ENCODE assay signal across 20 cellular contexts in genomic region chr7:2224491-2224928, GRCh38. TPM values are rescaled to one million over a fixed set of nuclear protein-coding genes. Genes with fewer than 3 reads are reported as not detected.
DNase-seq lines count a peak whose midpoint lies in the region; ATAC-seq, FAIRE-seq and TF ChIP-seq lines count a peak whose summit lies in the region.
"Had no signal": no experiment of that assay in that cellular context is flagged by ENCODE, and none has a peak within 500 bp of the region (broad histone marks: within the 10 kb centered on the region; RNA-seq: fewer than 3 reads in every experiment).

No MANE protein-coding gene starts in this region.

- TF ChIP-seq POLR2A in prostate gland (IDR thresholded peaks at IDR 0.05): no peak

- H3K4me3 ChIP-seq in mammary epithelial cell (replicated peaks in 1 of 3; ENCODE audit: insufficient read depth in 1 of 3, low read depth in 2 of 3, low read length in 3 of 3): no peak overlapping the region
- H3K4me3 ChIP-seq in keratinocyte (ENCODE audit: control insufficient read depth in 2 of 3, extremely low read depth in 1 of 3, insufficient read depth in 2 of 3, low read depth in 1 of 3, low read length in 3 of 3): peak overlapping the region; percentile 13 to 50 (median 30)
- no peak overlapping the region for H3K4me3 ChIP-seq in prostate gland
- H3K4me3 ChIP-seq: MG63, PC-9 had no signal

- dilution Hi-C loops in mammary epithelial cell (cut with HindIII; ENCODE audit: low sequenced_read_pairs): no loop called here
- dilution Hi-C loops in keratinocyte (cut with MboI; ENCODE audit: extremely low pct_ligation_motif_present, low sequenced_read_pairs): no loop called here

- no peaks in the 10 kb centered on the region for H3K27me3 ChIP-seq in mammary epithelial cell (ENCODE audit: insufficient read depth, low read length)
- no peaks in the 10 kb centered on the region for H3K27me3 ChIP-seq in keratinocyte (ENCODE audit: control insufficient read depth, extremely low read depth, insufficient read depth, low read length)
- H3K27me3 ChIP-seq in prostate gland (replicated peaks; ENCODE audit: insufficient read depth): no peaks in the 10 kb centered on the region
- H3K27me3 ChIP-seq: MG63 had no signal

- no peaks in the 10 kb centered on the region for H3K36me3 ChIP-seq in mammary epithelial cell (ENCODE audit: insufficient read depth, low read length)
- H3K36me3 ChIP-seq in keratinocyte (ENCODE audit: control insufficient read depth in 2 of 2, extremely low read depth in 1 of 2, insufficient read depth in 2 of 2, low read length in 2 of 2): peaks cover 22 to 35% of the 10 kb centered on the region in 2 experiments
- no peaks in the 10 kb centered on the region for H3K36me3 ChIP-seq in prostate gland

- no peak for ATAC-seq in stimulated activated effector memory CD8-positive, alpha-beta T cell treated with anti-CD3 and anti-CD28 coated beads, Interleukin-12 subunit alpha, Interleukin-12 subunit beta, amount 100 ng/mL, for 72 hours
- no peak for ATAC-seq in activated naive CD8-positive, alpha-beta T cell treated with anti-CD3 and anti-CD28 coated beads, Interleukin-2, amount 50 U/mL, for 24 hours
- no peak for ATAC-seq in GM18909 (IDR thresholded peaks at IDR 0.05; ENCODE audit: poor library complexity, unreplicated experiment)

- no peak overlapping the region for H3K9ac ChIP-seq in mammary epithelial cell (ENCODE audit: insufficient read depth, low read length)
- H3K9ac ChIP-seq in keratinocyte (ENCODE audit: control insufficient read depth, extremely low read depth, insufficient read depth, low read length): peak overlapping the region; percentile 66

- DNase-seq in HTR-8/SVneo (ENCODE audit: insufficient read length, low spot score) (no peak), mammary epithelial cell (no peak), keratinocyte (ENCODE audit: low read depth, low spot score) (peak; percentile 42), prostate gland (ENCODE audit: low spot score) (no peak), GDM1 (lab: John Stamatoyannopoulos, UW) (no peak)
- no peak for DNase-seq in stimulated activated effector memory CD8-positive, alpha-beta T cell treated with anti-CD3 and anti-CD28 coated beads, Interleukin-12 subunit alpha, Interleukin-12 subunit beta, amount 100 ng/mL, for 72 hours (ENCODE audit: low spot score in 2 of 2)
- no peak for DNase-seq in activated naive CD8-positive, alpha-beta T cell treated with anti-CD3 and anti-CD28 coated beads, Interleukin-2, amount 50 U/mL, for 24 hours
- DNase-seq: CD4-positive, alpha-beta T cell; HCEC 1CT; KBM-7; MG63; NCI-H1105; NCI-H1694 treated with DMSO at 0.1 percent for 48 hours; NCI-H69; SHP77 treated with DMSO at 0.1 percent for 48 hours had no signal

- peak; percentile 31 for FAIRE-seq in HTR-8/SVneo (lab: Jason Lieb, UNC)
- FAIRE-seq in keratinocyte (lab: Jason Lieb, UNC): peak; percentile 64
- FAIRE-seq: GM12891, GM19239 had no signal

- H3K9me1 ChIP-seq in keratinocyte (ENCODE audit: control insufficient read depth, extremely low read depth, insufficient read depth, low read length): no peaks in the 10 kb centered on the region

- H3K9me3 ChIP-seq in mammary epithelial cell (replicated peaks; ENCODE audit: insufficient read depth, low read length): no peaks in the 10 kb centered on the region
- H3K9me3 ChIP-seq in keratinocyte (ENCODE audit: control insufficient read depth, low read depth, low read length): no peaks in the 10 kb centered on the region
- H3K9me3 ChIP-seq in prostate gland: no peaks in the 10 kb centered on the region
- H3K9me3 ChIP-seq: MG63 had no signal

- no TSS peak for BruUV-seq in mammary epithelial cell (replicated peaks; lab: Mats Ljungman, UMichigan)

- H3K27me3 Mint-ChIP-seq in activated naive CD8-positive, alpha-beta T cell treated with anti-CD3 and anti-CD28 coated beads, Interleukin-2, amount 50 U/mL, for 24 hours: no peaks in the 10 kb centered on the region
- H3K27me3 Mint-ChIP-seq: B cell; CD4-positive, alpha-beta T cell had no signal

- in situ Hi-C loops in mammary epithelial cell (cut with MboI; ENCODE audit: low sequenced_read_pairs in 2 of 2): loop anchor here in 1 of 2 donors (25.0 kb wide), 1 partner anchor 637 kb away; no protein-coding TSS in a partner anchor

- H2AFZ ChIP-seq in mammary epithelial cell (ENCODE audit: low read depth, low read length) (no peak overlapping the region), keratinocyte (ENCODE audit: control insufficient read depth, low read length) (no peak overlapping the region)
- H2AFZ ChIP-seq: PC-9 had no signal

- H3K79me2 ChIP-seq in mammary epithelial cell (ENCODE audit: insufficient read depth, low read length): peaks cover 41% of the 10 kb centered on the region
- peaks cover 45% of the 10 kb centered on the region for H3K79me2 ChIP-seq in keratinocyte (ENCODE audit: control insufficient read depth, insufficient read depth, low read length)

- peaks cover 17% of the 10 kb centered on the region for H3K4me1 Mint-ChIP-seq in stimulated activated effector memory CD8-positive, alpha-beta T cell treated with anti-CD3 and anti-CD28 coated beads, Interleukin-12 subunit alpha, Interleukin-12 subunit beta, amount 100 ng/mL, for 72 hours
- H3K4me1 Mint-ChIP-seq in activated naive CD8-positive, alpha-beta T cell treated with anti-CD3 and anti-CD28 coated beads, Interleukin-2, amount 50 U/mL, for 24 hours: no peaks in the 10 kb centered on the region

- peaks cover 51% of the 10 kb centered on the region for H3K36me3 Mint-ChIP-seq in stimulated activated effector memory CD8-positive, alpha-beta T cell treated with anti-CD3 and anti-CD28 coated beads, Interleukin-12 subunit alpha, Interleukin-12 subunit beta, amount 100 ng/mL, for 72 hours
- H3K36me3 Mint-ChIP-seq in activated naive CD8-positive, alpha-beta T cell treated with anti-CD3 and anti-CD28 coated beads, Interleukin-2, amount 50 U/mL, for 24 hours (ENCODE audit: low read depth): peaks cover 22% of the 10 kb centered on the region

- H3K4me3 Mint-ChIP-seq in stimulated activated effector memory CD8-positive, alpha-beta T cell treated with anti-CD3 and anti-CD28 coated beads, Interleukin-12 subunit alpha, Interleukin-12 subunit beta, amount 100 ng/mL, for 72 hours: no peak overlapping the region
- no peak overlapping the region for H3K4me3 Mint-ChIP-seq in activated naive CD8-positive, alpha-beta T cell treated with anti-CD3 and anti-CD28 coated beads, Interleukin-2, amount 50 U/mL, for 24 hours
- H3K4me3 Mint-ChIP-seq: B cell; CD4-positive, alpha-beta T cell had no signal

- no peaks in the 10 kb centered on the region for H3K9me3 Mint-ChIP-seq in stimulated activated effector memory CD8-positive, alpha-beta T cell treated with anti-CD3 and anti-CD28 coated beads, Interleukin-12 subunit alpha, Interleukin-12 subunit beta, amount 100 ng/mL, for 72 hours
- H3K9me3 Mint-ChIP-seq in activated naive CD8-positive, alpha-beta T cell treated with anti-CD3 and anti-CD28 coated beads, Interleukin-2, amount 50 U/mL, for 24 hours: no peaks in the 10 kb centered on the region
- H3K9me3 Mint-ChIP-seq: CD4-positive, alpha-beta T cell had no signal

- CTCF ChIA-PET in mammary epithelial cell (lab: Charles Lee; ENCODE audit: low non-redundant PET): no interaction called here

- peak overlapping the region; percentile 58 for H3K27ac Mint-ChIP-seq in stimulated activated effector memory CD8-positive, alpha-beta T cell treated with anti-CD3 and anti-CD28 coated beads, Interleukin-12 subunit alpha, Interleukin-12 subunit beta, amount 100 ng/mL, for 72 hours
- no peak overlapping the region for H3K27ac Mint-ChIP-seq in activated naive CD8-positive, alpha-beta T cell treated with anti-CD3 and anti-CD28 coated beads, Interleukin-2, amount 50 U/mL, for 24 hours
- H3K27ac Mint-ChIP-seq: B cell; CD4-positive, alpha-beta T cell had no signal

- TF ChIP-seq CTCF in mammary epithelial cell (conservative IDR thresholded peaks at IDR 0.05 in 1 of 2, IDR thresholded peaks at IDR 0.05 in 1 of 2; ENCODE audit: extremely low read depth in 1 of 2, insufficient read depth in 1 of 2, low read depth in 1 of 2, low read length in 2 of 2) (no peak), keratinocyte (optimal IDR thresholded peaks at IDR 0.05 in 1 of 3, IDR thresholded peaks at IDR 0.05 in 1 of 3, conservative IDR thresholded peaks at IDR 0.05 in 1 of 3; ENCODE audit: extremely low read depth in 1 of 3, insufficient read depth in 2 of 3, low read length in 3 of 3) (no peak), prostate gland (IDR thresholded peaks at IDR 0.05) (no peak)

- H3K4me1 ChIP-seq in mammary epithelial cell (ENCODE audit: insufficient read depth, low read length): peaks cover 16% of the 10 kb centered on the region
- H3K4me1 ChIP-seq in keratinocyte (ENCODE audit: control insufficient read depth, extremely low read depth, insufficient read depth, low read length): peaks cover 25% of the 10 kb centered on the region
- H3K4me1 ChIP-seq in prostate gland (replicated peaks): no peaks in the 10 kb centered on the region

- H3K4me2 ChIP-seq in mammary epithelial cell (ENCODE audit: insufficient read depth, low read depth, low read length) (peak overlapping the region; percentile 1), keratinocyte (ENCODE audit: control insufficient read depth, extremely low read depth, insufficient read depth, low read depth, low read length) (peak overlapping the region; percentile 76)
- H3K4me2 ChIP-seq: PC-9 had no signal

- 93% methylated on average over 12 of the region's 13 CpGs for WGBS in mammary epithelial cell (ENCODE audit: low coverage, missing lambda C conversion rate)
- 92% methylated on average over 13 of the region's 13 CpGs for WGBS in prostate gland

- H3K27ac ChIP-seq in mammary epithelial cell (ENCODE audit: insufficient read depth, low read depth, low read length) (no peak overlapping the region), keratinocyte (ENCODE audit: control insufficient read depth, insufficient read depth, low read length) (peak overlapping the region; percentile 93), prostate gland (no peak overlapping the region)
- H3K27ac ChIP-seq: PC-9 had no signal

- H4K20me1 ChIP-seq in mammary epithelial cell (ENCODE audit: insufficient read depth, low read length) (no peaks in the 10 kb centered on the region), keratinocyte (ENCODE audit: control insufficient read depth, extremely low read depth, insufficient read depth, low read length) (peaks cover 6% of the 10 kb centered on the region)

- intact Hi-C loops in mammary epithelial cell (cut with micrococcal nuclease) (no loop called here), prostate gland (cut with DNase I) (no loop called here)

RNA-seq across cellular contexts. Expression of gene MAD1L1, which starts 8.2 kb away (rescaled TPM):
- total RNA-seq in mammary epithelial cell: 10 to 100 TPM; 20.7 to 35.4 TPM
- 17.7 TPM for polyA plus RNA-seq in mammary epithelial cell
- 32.0 TPM for polyA minus RNA-seq in mammary epithelial cell
- polyA plus RNA-seq in keratinocyte: 18.0 to 27.0 TPM (median 18.1 TPM) in 3 replicates
- polyA plus RNA-seq in keratinocyte (2011; ENCODE audit: low read depth): 17.7 TPM
- polyA plus RNA-seq in keratinocyte (2011; cell fraction: cytosol; rRNA removed): 12.2 and 28.2 TPM in 2 replicates
- 16.0 and 26.1 TPM in 2 replicates for polyA plus RNA-seq in keratinocyte (2011; cell fraction: nucleus; rRNA removed)
- 15.6 and 31.8 TPM in 2 replicates for polyA plus RNA-seq in keratinocyte (2012; ENCODE audit: low replicate concordance)
- polyA minus RNA-seq in keratinocyte: 20.4 to 53.4 TPM (median 24.8 TPM) in 3 replicates
- 74.2 TPM for polyA minus RNA-seq in keratinocyte (2011; cell fraction: cytosol; rRNA and poly(A)+ RNA removed)
- polyA minus RNA-seq in keratinocyte (2011; cell fraction: nucleus; rRNA and poly(A)+ RNA removed): 18.6 and 25.3 TPM in 2 replicates
- 10 to 100 TPM; 79.3 to 91.9 TPM for total RNA-seq in prostate gland

RNA-seq across cellular contexts. Expression of gene MRM2, which starts 17.5 kb away (rescaled TPM):
- total RNA-seq in mammary epithelial cell (10 to 100 TPM; 14.0 to 29.9 TPM), prostate gland (10 to 100 TPM; 21.8 to 23.0 TPM)
- polyA plus RNA-seq in mammary epithelial cell (27.5 TPM), keratinocyte (15.5 to 28.2 TPM (median 21.5 TPM) in 3 replicates)
- polyA minus RNA-seq in mammary epithelial cell (5.1 TPM), keratinocyte (9.7 to 17.3 TPM (median 13.3 TPM) in 3 replicates)
- polyA plus RNA-seq in keratinocyte (2011; ENCODE audit: low read depth): 13.7 TPM
- 19.2 and 19.8 TPM in 2 replicates for polyA plus RNA-seq in keratinocyte (2011; cell fraction: cytosol; rRNA removed)
- 12.8 and 15.2 TPM in 2 replicates for polyA plus RNA-seq in keratinocyte (2011; cell fraction: nucleus; rRNA removed)
- 21.8 and 27.8 TPM in 2 replicates for polyA plus RNA-seq in keratinocyte (2012; ENCODE audit: low replicate concordance)
- 7.7 TPM for polyA minus RNA-seq in keratinocyte (2011; cell fraction: cytosol; rRNA and poly(A)+ RNA removed)
- polyA minus RNA-seq in keratinocyte (2011; cell fraction: nucleus; rRNA and poly(A)+ RNA removed): 6.7 and 8.0 TPM in 2 replicates

RNA-seq across cellular contexts. Expression of gene NUDT1, which starts 17.5 kb away (rescaled TPM):
- 10 to 100 TPM in 1 of 2 donors, 1 to 10 TPM in 1; 5.7 to 26.4 TPM for total RNA-seq in mammary epithelial cell
- polyA plus RNA-seq in mammary epithelial cell: 39.0 TPM
- polyA minus RNA-seq in mammary epithelial cell: 7.5 TPM
- 15.8 to 31.1 TPM (median 21.9 TPM) in 3 replicates for polyA plus RNA-seq in keratinocyte
- polyA plus RNA-seq in keratinocyte (2011; ENCODE audit: low read depth): 2.1 TPM
- polyA plus RNA-seq in keratinocyte (2011; cell fraction: cytosol; rRNA removed): 9.4 and 16.5 TPM in 2 replicates
- polyA plus RNA-seq in keratinocyte (2011; cell fraction: nucleus; rRNA removed): 8.7 and 12.9 TPM in 2 replicates
- 10.3 and 57.0 TPM in 2 replicates for polyA plus RNA-seq in keratinocyte (2012; ENCODE audit: low replicate concordance)
- polyA minus RNA-seq in keratinocyte: 13.3 to 25.2 TPM (median 16.0 TPM) in 3 replicates
- polyA minus RNA-seq in keratinocyte (2011; cell fraction: cytosol; rRNA and poly(A)+ RNA removed): 12.7 TPM
- polyA minus RNA-seq in keratinocyte (2011; cell fraction: nucleus; rRNA and poly(A)+ RNA removed): 2.2 and 3.2 TPM in 2 replicates
- 10 to 100 TPM; 18.1 to 35.3 TPM for total RNA-seq in prostate gland

Comparison
In these comparisons a context has a peak if more than half of its experiments do, and no peak if none do; other contexts are left out.
1. H3K4me3 ChIP-seq: peak in keratinocyte (3 of 3); none in mammary epithelial cell (0 of 3) and prostate gland (0 of 2).